Comparison of ENCODE assay signal across 29 cellular contexts in genomic region chr2:101512993-101513392, GRCh38. TPM values are rescaled to one million over a fixed set of nuclear protein-coding genes. Genes with fewer than 3 reads are reported as not detected.
"Had no signal": no experiment of that assay in that cellular context is flagged by ENCODE, and none has a peak within 500 bp of the region (broad histone marks: within the 10 kb centered on the region; RNA-seq: fewer than 3 reads in every experiment).

No MANE protein-coding gene starts in this region.

- DNase-seq: colonic mucosa; cortex of kidney; dermis blood vessel endothelial cell; dorsolateral prefrontal cortex; effector CD4-positive, alpha-beta T cell; effector CD8-positive, alpha-beta T cell; effector memory CD4-positive, alpha-beta T cell; effector memory CD8-positive, alpha-beta T cell; endodermal cell; erythroblast; esophagus squamous epithelium; foreskin fibroblast; foreskin keratinocyte; foreskin melanocyte; gastrocnemius medialis; glutamatergic neuron; heart left ventricle; heart right ventricle had no signal

- ATAC-seq: effector memory CD8-positive, alpha-beta T cell; esophagus mucosa; foreskin keratinocyte; gastrocnemius medialis; gastroesophageal sphincter; heart left ventricle; heart right ventricle had no signal

- H3K27ac ChIP-seq: colonic mucosa, coronary artery, dorsolateral prefrontal cortex, epithelial cell of prostate, esophagus muscularis mucosa, esophagus squamous epithelium, foreskin keratinocyte, gastrocnemius medialis, gastroesophageal sphincter, heart left ventricle, heart right ventricle had no signal

- H3K4me1 Mint-ChIP-seq: endodermal cell had no signal

- H3K4me3 ChIP-seq: colonic mucosa, coronary artery, dorsolateral prefrontal cortex, esophagus muscularis mucosa, esophagus squamous epithelium, gastrocnemius medialis, gastroesophageal sphincter, heart left ventricle, heart right ventricle had no signal

- H3K9me3 ChIP-seq: colonic mucosa, esophagus muscularis mucosa, esophagus squamous epithelium, gastrocnemius medialis had no signal

- H3K36me3 ChIP-seq: colonic mucosa, esophagus muscularis mucosa, esophagus squamous epithelium, gastrocnemius medialis, gastroesophageal sphincter, heart left ventricle, heart right ventricle had no signal

- H3K4me1 ChIP-seq: colonic mucosa had no signal

- FAIRE-seq: colon, endometrium, endothelial cell of umbilical vein, frontal cortex had no signal

- H3K27me3 ChIP-seq: colonic mucosa, dorsolateral prefrontal cortex, esophagus muscularis mucosa, esophagus squamous epithelium, foreskin keratinocyte, gastrocnemius medialis, gastroesophageal sphincter, heart right ventricle had no signal

- H3K27ac Mint-ChIP-seq: dendritic cell treated with granulocyte-macrophage colony-stimulating factor and Interleukin-4, amounts not matched to agents 40 ng/mL and 50 ng/mL, for 4 days; effector memory CD8-positive, alpha-beta T cell; endodermal cell had no signal

- H3K4me3 Mint-ChIP-seq: dendritic cell treated with granulocyte-macrophage colony-stimulating factor and Interleukin-4, amounts not matched to agents 40 ng/mL and 50 ng/mL, for 4 days; effector memory CD8-positive, alpha-beta T cell; endodermal cell had no signal

RNA-seq across cellular contexts. Expression of gene RFX8, which starts 38.1 kb away (rescaled TPM):
- total RNA-seq: colonic mucosa, endodermal cell, epithelial cell of proximal tubule, esophagus mucosa had no signal
